26 cellular contexts compared by ENCODE assay signal in the genomic region with DNA sequence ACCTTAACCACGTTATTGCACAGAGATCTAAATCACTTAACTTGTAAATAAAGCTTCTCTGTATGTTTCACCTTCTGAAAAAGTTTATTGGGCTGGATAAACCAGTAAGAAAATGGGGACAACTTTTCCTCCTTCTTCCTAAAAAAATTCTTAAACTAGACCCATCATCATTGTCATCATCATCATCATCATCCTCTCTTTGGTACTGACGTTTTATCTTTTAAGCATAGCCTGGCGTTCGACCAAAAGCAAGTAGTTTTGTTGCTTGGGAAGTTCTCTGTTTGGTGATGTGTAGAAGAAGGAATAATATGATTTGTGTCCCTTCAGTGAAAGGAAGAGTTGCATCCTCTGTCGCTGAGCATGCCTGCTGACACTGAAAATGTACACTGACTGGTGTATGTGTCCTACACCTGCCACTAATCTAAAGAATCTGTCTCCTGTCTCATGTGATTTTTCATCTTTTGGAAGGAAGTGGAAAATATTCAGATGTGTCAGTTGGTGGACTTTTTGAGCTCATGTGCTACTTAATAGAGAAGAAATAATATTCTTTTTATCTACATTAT. TPM values are rescaled to one million over a fixed set of nuclear protein-coding genes. Genes with fewer than 3 reads are reported as not detected.
DNase-seq lines count a peak whose midpoint lies in the region; ATAC-seq, FAIRE-seq and TF ChIP-seq lines count a peak whose summit lies in the region.
"Had no signal": no experiment of that assay in that cellular context is flagged by ENCODE, and none has a peak within 500 bp of the region (broad histone marks: within the 10 kb centered on the region; RNA-seq: fewer than 3 reads in every experiment).

No MANE protein-coding gene starts in this region.

- intact Hi-C loops in dorsolateral prefrontal cortex (cut with DNase I), result no loop called here

- H3K27ac ChIP-seq in dorsolateral prefrontal cortex (peak overlapping the region in 2 of 59 donors; percentile 16 to 31), small intestine (ENCODE audit: low read depth in 1 of 2, low read length in 1 of 2) (no peak overlapping the region)
- H3K27ac ChIP-seq: KMS-11, PC-9 had no signal

- H3K27me3 ChIP-seq in dorsolateral prefrontal cortex (peaks cover 0 to 34% (median 4%) of the 10 kb centered on the region in 45 donors), skeletal muscle satellite cell (ENCODE audit: control insufficient read depth, insufficient read depth, low read length) (no peaks in the 10 kb centered on the region), small intestine (ENCODE audit: control insufficient read depth in 2 of 2, insufficient read depth in 2 of 2, low read length in 2 of 2) (peaks cover 0 to 20% of the 10 kb centered on the region in 2 donors)

- peak overlapping the region; percentile 36 for H3K4me2 ChIP-seq in skeletal muscle satellite cell (ENCODE audit: low read length)
- H3K4me2 ChIP-seq: GM23338, KMS-11, PC-9, SK-N-SH had no signal

- H3K9me3 ChIP-seq in skeletal muscle satellite cell (replicated peaks; ENCODE audit: low read length), result no peaks in the 10 kb centered on the region
- H3K9me3 ChIP-seq in small intestine (ENCODE audit: control insufficient read depth, low read depth), result no peaks in the 10 kb centered on the region
- H3K9me3 ChIP-seq: SK-N-SH had no signal

- ATAC-seq in HG03175 (IDR thresholded peaks at IDR 0.05; ENCODE audit: unreplicated experiment), result no peak
- ATAC-seq: GM23338 had no signal

- H3K9ac ChIP-seq in skeletal muscle satellite cell (ENCODE audit: low read depth, low read length), result no peak overlapping the region
- H3K9ac ChIP-seq: KMS-11, SK-N-SH had no signal

- DNase-seq in NCI-H345 (lab: John Stamatoyannopoulos, UW), result peak; percentile 14
- DNase-seq in NCI-H345 treated with DMSO at 0.1 percent for 48 hours (lab: John Stamatoyannopoulos, UW; ENCODE audit: unreplicated experiment), result no peak
- DNase-seq in NCI-H146 treated with DMSO at 0.1 percent for 48 hours (lab: John Stamatoyannopoulos, UW; ENCODE audit: unreplicated experiment), result peak; percentile 49
- peak in 1 of 10 donors; percentile 15 for DNase-seq in dorsolateral prefrontal cortex
- no peak for DNase-seq in small intestine
- DNase-seq: BE2C, HCEC 1CT, IMR-90, NCI-H1092 treated with DMSO at 0.1 percent for 48 hours, NCI-H187, NCI-H2107, NCI-H226, NCI-H524 treated with DMSO at 0.1 percent for 48 hours, PC-9, RPMI8226, SHP77 treated with DMSO at 0.1 percent for 48 hours, T-helper 2 cell had no signal

- H3K4me3 ChIP-seq in dorsolateral prefrontal cortex (peak overlapping the region in 55 of 59 donors; percentile 16 to 86 (median 71)), skeletal muscle satellite cell (ENCODE audit: low read length) (peak overlapping the region; percentile 54), small intestine (ENCODE audit: low read depth in 1 of 2, low read length in 2 of 2) (no peak overlapping the region)
- H3K4me3 ChIP-seq: GM23338, PC-9 had no signal

- TF ChIP-seq CTCF in dorsolateral prefrontal cortex (IDR thresholded peaks at IDR 0.05 in 54 of 56, conservative IDR thresholded peaks at IDR 0.05 in 2 of 56; ENCODE audit: low read depth in 1 of 56, partially characterized antibody in 56 of 56), result no peak

- no peaks in the 10 kb centered on the region for H3K36me3 ChIP-seq in skeletal muscle satellite cell (ENCODE audit: insufficient read depth, low read length)
- no peaks in the 10 kb centered on the region for H3K36me3 ChIP-seq in small intestine (ENCODE audit: control insufficient read depth in 2 of 2, insufficient read depth in 2 of 2, low read length in 2 of 2)
- H3K36me3 ChIP-seq: BE2C had no signal

- FAIRE-seq in small intestine (lab: Jason Lieb, UNC), result no peak
- FAIRE-seq: A204.1, D721Med, GM12891, HTR-8/SVneo had no signal

- 63 to 67% (median 66%) methylated on average over 5 of the region's 5 CpGs for WGBS in small intestine, 3 donors

- H3K4me1 ChIP-seq in skeletal muscle satellite cell (ENCODE audit: control insufficient read depth, insufficient read depth, low read length), result peaks cover 18% of the 10 kb centered on the region
- H3K4me1 ChIP-seq in small intestine (ENCODE audit: control insufficient read depth in 2 of 2, insufficient read depth in 1 of 2, low read depth in 1 of 2, low read length in 1 of 2), result no peaks in the 10 kb centered on the region
- H3K4me1 ChIP-seq: BE2C had no signal

RNA-seq across cellular contexts. Expression of a gene that starts 2.4 kb away (rescaled TPM):
- total RNA-seq in dorsolateral prefrontal cortex, result 10 to 100 TPM; 14.1 to 84.5 (median 56.8) TPM
- total RNA-seq in skeletal muscle satellite cell (2012; rRNA removed), result 0.51 and 1.5 TPM in 2 replicates
- under 1 TPM in 1 of 3 donors, not detected in 2; 0.40 TPM for polyA plus RNA-seq in small intestine
- total RNA-seq: IMR-90, PC-9 had no signal

Comparison
In these comparisons a context has a peak if more than half of its experiments do, and no peak if none do; other contexts are left out.
1. DNase-seq: peak in NCI-H345 (single experiment) and NCI-H146 treated with DMSO at 0.1 percent for 48 hours (single experiment); none in NCI-H345 treated with DMSO at 0.1 percent for 48 hours (single experiment) and small intestine (single experiment).
2. H3K4me3 ChIP-seq: peak in dorsolateral prefrontal cortex (55 of 59) and skeletal muscle satellite cell (single experiment); none in small intestine (0 of 2).